In genomic region chr15:58546066-58546591, GRCh38 we compare ENCODE assay signal across 14 cellular contexts.
A peak's percentile ranks its signal among the peaks of the same experiment; 100 is the strongest.
DNase-seq lines count a peak whose midpoint lies in the region; ATAC-seq and TF ChIP-seq lines count a peak whose summit lies in the region.
"Had no signal": no experiment of that assay in that cellular context is flagged by ENCODE, and none has a peak within 500 bp of the region (broad histone marks: within the 10 kb centered on the region; RNA-seq: fewer than 3 reads in every experiment).

No MANE protein-coding gene starts in this region.

- 89% methylated on average over 9 of the region's 9 CpGs for WGBS in liver

- POLR2A ChIA-PET in activated naive CD8-positive, alpha-beta T cell treated with anti-CD3 and anti-CD28 coated beads, Interleukin-2, amount 10 ng/mL, durations not matched to agents 7 days and 5 days (lab: Charles Lee), result interaction anchor here (0.7 to 3.6 kb wide), 8 partner anchors 28 to 318 kb away, joined by 3 to 28 read pairs (median 7); partner anchors contain the start of gene ADAM10

- H3K36me3 ChIP-seq in liver (ENCODE audit: control insufficient read depth in 4 of 4, insufficient read depth in 3 of 4, low read depth in 1 of 4, low read length in 3 of 4), result peaks cover 0 to 34% (median 13%) of the 10 kb centered on the region in 4 donors
- H3K36me3 ChIP-seq in left lung, result no peaks in the 10 kb centered on the region
- H3K36me3 ChIP-seq: BE2C, vagina had no signal

- TF ChIP-seq RAD21 in liver (IDR thresholded peaks at IDR 0.05), result no peak

- H3K27me3 ChIP-seq in liver (ENCODE audit: control insufficient read depth in 4 of 4, insufficient read depth in 4 of 4, low read length in 3 of 4) (no peaks in the 10 kb centered on the region), left lung (no peaks in the 10 kb centered on the region)
- H3K27me3 ChIP-seq: BE2C, vagina had no signal

- no peaks in the 10 kb centered on the region for H3K27me3 Mint-ChIP-seq in stimulated activated naive CD8-positive, alpha-beta T cell treated with anti-CD3 and anti-CD28 coated beads, Interleukin-15, Interleukin-2, amounts not matched to agents 100 ng/mL and 50 ng/mL, for 24 hours
- H3K27me3 Mint-ChIP-seq in activated naive CD8-positive, alpha-beta T cell treated with anti-CD3 and anti-CD28 coated beads, Interleukin-2, amount 10 ng/mL, durations not matched to agents 7 days and 5 days, result no peaks in the 10 kb centered on the region
- H3K27me3 Mint-ChIP-seq: T-cell had no signal

- peaks cover 5% of the 10 kb centered on the region for H3K36me3 Mint-ChIP-seq in stimulated activated naive CD8-positive, alpha-beta T cell treated with anti-CD3 and anti-CD28 coated beads, Interleukin-15, Interleukin-2, amounts not matched to agents 100 ng/mL and 50 ng/mL, for 24 hours (ENCODE audit: low read depth)
- H3K36me3 Mint-ChIP-seq in activated naive CD8-positive, alpha-beta T cell treated with anti-CD3 and anti-CD28 coated beads, Interleukin-2, amount 10 ng/mL, durations not matched to agents 7 days and 5 days, result peaks cover 26% of the 10 kb centered on the region
- H3K36me3 Mint-ChIP-seq: T-cell had no signal

- TF ChIP-seq CTCF in liver (IDR thresholded peaks at IDR 0.05; ENCODE audit: low read depth, low read length, missing input control) (no peak), left lung (IDR thresholded peaks at IDR 0.05) (no peak)

- H3K4me3 ChIP-seq in liver (ENCODE audit: low read depth in 1 of 3, low read length in 3 of 3), result no peak overlapping the region
- no peak overlapping the region for H3K4me3 ChIP-seq in left lung
- H3K4me3 ChIP-seq: vagina had no signal

- H3K27ac ChIP-seq in liver (ENCODE audit: low read depth in 1 of 2, low read length in 2 of 2), result peak overlapping the region; percentile 62 to 63
- H3K27ac ChIP-seq in left lung, result no peak overlapping the region
- H3K27ac ChIP-seq: vagina had no signal

- peaks cover 0 to 12% (median 8%) of the 10 kb centered on the region in 4 donors for H3K4me1 ChIP-seq in liver (ENCODE audit: control insufficient read depth in 4 of 4, insufficient read depth in 4 of 4, low read length in 3 of 4)
- peaks cover 0 to 1% of the 10 kb centered on the region in 2 donors for H3K4me1 ChIP-seq in left lung

- H3K27ac Mint-ChIP-seq in stimulated activated naive CD8-positive, alpha-beta T cell treated with anti-CD3 and anti-CD28 coated beads, Interleukin-15, Interleukin-2, amounts not matched to agents 100 ng/mL and 50 ng/mL, for 24 hours, result peak overlapping the region; percentile 77
- peak overlapping the region; percentile 98 for H3K27ac Mint-ChIP-seq in activated naive CD8-positive, alpha-beta T cell treated with anti-CD3 and anti-CD28 coated beads, Interleukin-2, amount 10 ng/mL, durations not matched to agents 7 days and 5 days

- no peaks in the 10 kb centered on the region for H3K9me3 Mint-ChIP-seq in stimulated activated naive CD8-positive, alpha-beta T cell treated with anti-CD3 and anti-CD28 coated beads, Interleukin-15, Interleukin-2, amounts not matched to agents 100 ng/mL and 50 ng/mL, for 24 hours
- H3K9me3 Mint-ChIP-seq in activated naive CD8-positive, alpha-beta T cell treated with anti-CD3 and anti-CD28 coated beads, Interleukin-2, amount 10 ng/mL, durations not matched to agents 7 days and 5 days, result peaks cover 1% of the 10 kb centered on the region
- H3K9me3 Mint-ChIP-seq: T-cell had no signal

- DNase-seq in stimulated activated naive CD8-positive, alpha-beta T cell treated with anti-CD3 and anti-CD28 coated beads, Interleukin-15, Interleukin-2, amounts not matched to agents 100 U/mL and 50 U/mL, for 24 hours, result no peak
- no peak for DNase-seq in activated naive CD8-positive, alpha-beta T cell treated with anti-CD3 and anti-CD28 coated beads, Interleukin-2, amount 10 ng/mL, durations not matched to agents 7 days and 5 days
- DNase-seq in left lung (no peak), CD1c-positive myeloid dendritic cell (ENCODE audit: extremely low spot score) (no peak)
- DNase-seq: activated CD4-positive, alpha-beta T cell treated with anti-CD3 and anti-CD28 coated beads, Interleukin-2, amount 50 U/mL, for 1 hour; activated naive CD4-positive, alpha-beta T cell treated with anti-CD3 and anti-CD28 coated beads, Interleukin-2, amount 50 U/mL, for 16 hours; BE2C; NCI-H1105 treated with DMSO at 0.1 percent for 48 hours had no signal

- no peak overlapping the region for H3K4me3 Mint-ChIP-seq in stimulated activated naive CD8-positive, alpha-beta T cell treated with anti-CD3 and anti-CD28 coated beads, Interleukin-15, Interleukin-2, amounts not matched to agents 100 ng/mL and 50 ng/mL, for 24 hours
- H3K4me3 Mint-ChIP-seq in activated naive CD8-positive, alpha-beta T cell treated with anti-CD3 and anti-CD28 coated beads, Interleukin-2, amount 10 ng/mL, durations not matched to agents 7 days and 5 days, result no peak overlapping the region

- H3K4me1 Mint-ChIP-seq in stimulated activated naive CD8-positive, alpha-beta T cell treated with anti-CD3 and anti-CD28 coated beads, Interleukin-15, Interleukin-2, amounts not matched to agents 100 ng/mL and 50 ng/mL, for 24 hours (ENCODE audit: low read depth), result peaks cover 34% of the 10 kb centered on the region
- H3K4me1 Mint-ChIP-seq in activated naive CD8-positive, alpha-beta T cell treated with anti-CD3 and anti-CD28 coated beads, Interleukin-2, amount 10 ng/mL, durations not matched to agents 7 days and 5 days, result peaks cover 39% of the 10 kb centered on the region

- no peak for ATAC-seq in stimulated activated naive CD8-positive, alpha-beta T cell treated with anti-CD3 and anti-CD28 coated beads, Interleukin-15, Interleukin-2, amounts not matched to agents 100 U/mL and 50 U/mL, for 24 hours
- ATAC-seq in activated naive CD8-positive, alpha-beta T cell treated with anti-CD3 and anti-CD28 coated beads, Interleukin-2, amount 10 ng/mL, durations not matched to agents 7 days and 5 days (ENCODE audit: low read depth), result no peak
- ATAC-seq in HG02884 (IDR thresholded peaks at IDR 0.05; ENCODE audit: unreplicated experiment) (no peak), left lung (no peak), HG03097 (IDR thresholded peaks at IDR 0.05; ENCODE audit: low FRiP score, unreplicated experiment) (no peak)

- H3K9me3 ChIP-seq in liver (ENCODE audit: control insufficient read depth in 4 of 4, low read length in 3 of 4) (no peaks in the 10 kb centered on the region), left lung (no peaks in the 10 kb centered on the region)
- H3K9me3 ChIP-seq: BE2C, vagina had no signal

- intact Hi-C loops in left lung (cut with DNase I), result no loop called here

- no peak overlapping the region for H3K9ac ChIP-seq in liver (ENCODE audit: low read depth in 1 of 2, low read length in 2 of 2)

TF ChIP-seq in liver, 16 proteins besides CTCF, POLR2A, EP300 and RAD21 (continues in another document):
- TF ChIP-seq RXRA (IDR thresholded peaks at IDR 0.05) (no peak), ZBTB33 (IDR thresholded peaks at IDR 0.05) (no peak), FOXA2 (IDR thresholded peaks at IDR 0.05) (no peak), REST (IDR thresholded peaks at IDR 0.05) (no peak), FOXA1 (IDR thresholded peaks at IDR 0.05) (no peak), GABPA (IDR thresholded peaks at IDR 0.05 in 1 of 2, conservative IDR thresholded peaks at IDR 0.05 in 1 of 2) (no peak), HNF4G (IDR thresholded peaks at IDR 0.05) (no peak), JUND (IDR thresholded peaks at IDR 0.05) (no peak), EGR1 (IDR thresholded peaks at IDR 0.05; ENCODE audit: low read depth in 2 of 2) (no peak), MAX (IDR thresholded peaks at IDR 0.05) (no peak)

Comparison
In these comparisons a context has a peak if more than half of its experiments do, and no peak if none do; other contexts are left out.
1. H3K27ac ChIP-seq: peak in liver (2 of 2); none in left lung (0 of 2).